In genomic region chr3:165040186-165040585, GRCh38 we compare ENCODE assay signal across 11 cellular contexts. TPM values are rescaled to one million over a fixed set of nuclear protein-coding genes. Genes with fewer than 3 reads are reported as not detected.
"Had no signal": no experiment of that assay in that cellular context is flagged by ENCODE, and none has a peak within 500 bp of the region (broad histone marks: within the 10 kb centered on the region; RNA-seq: fewer than 3 reads in every experiment).

No MANE protein-coding gene starts in this region.

- H2AFZ ChIP-seq: GM23338 had no signal

- H3K9ac ChIP-seq: KMS-11 had no signal

- H3K27ac ChIP-seq: HL-60, KMS-11 had no signal

- FAIRE-seq: H1, H54 had no signal

- H3K4me3 ChIP-seq: GM23338 had no signal

- ATAC-seq: GM23338 had no signal

- H3K4me2 ChIP-seq: GM23338, KMS-11 had no signal

- DNase-seq: H9, HCEC 1CT, HFFc6, IMR-90, KBM-7 had no signal

RNA-seq across cellular contexts. Expression of gene SI, which starts 38.1 kb away (rescaled TPM):
- total RNA-seq: GM23338, H1, H9, HFFc6, HT1080, IMR-90 had no signal
- polyA plus RNA-seq: GM23338, H1, IMR-90 had no signal
